22 cellular contexts compared by ENCODE assay signal in genomic region chr9:94935396-94935795, GRCh38.
A peak's percentile ranks its signal among the peaks of the same experiment; 100 is the strongest.
DNase-seq lines count a peak whose midpoint lies in the region; ATAC-seq, FAIRE-seq and TF ChIP-seq lines count a peak whose summit lies in the region.
"Had no signal": no experiment of that assay in that cellular context is flagged by ENCODE, and none has a peak within 500 bp of the region (broad histone marks: within the 10 kb centered on the region; RNA-seq: fewer than 3 reads in every experiment).

No MANE protein-coding gene starts in this region.

- DNase-seq in RWPE1 (ENCODE audit: low spot score) (no peak), islet precursor cell (peak; percentile 32), thoracic aorta (ENCODE audit: low spot score) (no peak), NCI-H128 (lab: John Stamatoyannopoulos, UW; ENCODE audit: unreplicated experiment) (no peak), H54 (ENCODE audit: insufficient read length, low spot score) (no peak)
- DNase-seq in activated T-cell treated with anti-CD3 and anti-CD28 coated beads, Interleukin-2, amount 50 U/mL, for 72 hours: no peak
- DNase-seq: ACHN; BE2C; C1 segment of cervical spinal cord; CD4-positive, CD25-positive, alpha-beta regulatory T cell; CD8-positive, alpha-beta memory T cell; COR-L47; H7; HFFc6 had no signal

- no peak for FAIRE-seq in H54 (lab: Jason Lieb, UNC)
- FAIRE-seq: D721Med, G401.6, GM12891, GM19239 had no signal

- H3K4me3 Mint-ChIP-seq in activated T-cell treated with anti-CD3 and anti-CD28 coated beads, Interleukin-2, amount 50 U/mL, for 72 hours: no peak overlapping the region
- H3K4me3 Mint-ChIP-seq: CD4-positive, CD25-positive, alpha-beta regulatory T cell; CD8-positive, alpha-beta memory T cell; GM23338; HFFc6 had no signal

- H3K27me3 ChIP-seq in thoracic aorta (replicated peaks; ENCODE audit: insufficient read depth): no peaks in the 10 kb centered on the region
- H3K27me3 ChIP-seq: BE2C had no signal

- H3K4me3 ChIP-seq in thoracic aorta: no peak overlapping the region
- H3K4me3 ChIP-seq: GM23338 had no signal

- TF ChIP-seq POLR2A in H54 (IDR thresholded peaks at IDR 0.05; ENCODE audit: low read depth, low read length): no peak

- POLR2A ChIA-PET in RWPE1 (lab: Yijun Ruan, JAX; ENCODE audit: low non-redundant PET): no interaction called here

- no peaks in the 10 kb centered on the region for H3K36me3 Mint-ChIP-seq in activated T-cell treated with anti-CD3 and anti-CD28 coated beads, Interleukin-2, amount 50 U/mL, for 72 hours (ENCODE audit: insufficient read depth in 2 of 2)

- H3K9me3 ChIP-seq in thoracic aorta: no peaks in the 10 kb centered on the region
- H3K9me3 ChIP-seq: BE2C had no signal

- peak overlapping the region; percentile 29 for H3K27ac ChIP-seq in RWPE1
- H3K27ac ChIP-seq in thoracic aorta: peak overlapping the region; percentile 49 to 56
- H3K27ac ChIP-seq: HL-60 had no signal

- CTCF ChIA-PET in RWPE1 (lab: Yijun Ruan, JAX): interaction anchor here (0.6 kb wide), 1 partner anchor 130 kb away, joined by 4 read pairs; no protein-coding TSS in a partner anchor

- H3K9me3 Mint-ChIP-seq in activated T-cell treated with anti-CD3 and anti-CD28 coated beads, Interleukin-2, amount 50 U/mL, for 72 hours: no peaks in the 10 kb centered on the region
- H3K9me3 Mint-ChIP-seq: CD8-positive, alpha-beta memory T cell; GM23338; HFFc6 had no signal

- no peak for TF ChIP-seq CTCF in RWPE1 (conservative IDR thresholded peaks at IDR 0.05; ENCODE audit: low read depth)
- no peak for TF ChIP-seq CTCF in thoracic aorta (IDR thresholded peaks at IDR 0.05)

- H3K36me3 ChIP-seq in thoracic aorta: no peaks in the 10 kb centered on the region
- H3K36me3 ChIP-seq: BE2C had no signal

- H3K4me1 Mint-ChIP-seq in activated T-cell treated with anti-CD3 and anti-CD28 coated beads, Interleukin-2, amount 50 U/mL, for 72 hours (ENCODE audit: low read depth): peaks cover 7% of the 10 kb centered on the region
- H3K4me1 Mint-ChIP-seq: CD8-positive, alpha-beta memory T cell had no signal

- no peaks in the 10 kb centered on the region for H3K27me3 Mint-ChIP-seq in activated T-cell treated with anti-CD3 and anti-CD28 coated beads, Interleukin-2, amount 50 U/mL, for 72 hours (ENCODE audit: low read depth)
- H3K27me3 Mint-ChIP-seq: CD8-positive, alpha-beta memory T cell had no signal

- ATAC-seq in thoracic aorta (ENCODE audit: insufficient number of reproducible peaks, low FRiP score, low read depth) (no peak), GM19324 (IDR thresholded peaks at IDR 0.05; ENCODE audit: low FRiP score, unreplicated experiment) (no peak)
- no peak for ATAC-seq in activated T-cell treated with anti-CD3 and anti-CD28 coated beads, Interleukin-2, amount 50 U/mL, for 72 hours (replicated peaks in 1 of 2)
- ATAC-seq: GM23338, HCT116 had no signal

- H3K4me1 ChIP-seq in thoracic aorta (ENCODE audit: control insufficient read depth in 1 of 2, low read depth in 2 of 2): peaks cover 34 to 71% of the 10 kb centered on the region in 2 donors

- no peak overlapping the region for H3K27ac Mint-ChIP-seq in activated T-cell treated with anti-CD3 and anti-CD28 coated beads, Interleukin-2, amount 50 U/mL, for 72 hours
- H3K27ac Mint-ChIP-seq: GM23338, HFFc6 had no signal
